ENCODE assay signal across 1 cellular context in genomic region chr20:36235892-36236785, GRCh38.
TF ChIP-seq lines count a peak whose summit lies in the region.

AAR2 (plus strand) TSS chr20:36236478; CDS start chr20:36239869, 3,391 bp downstream.

TF ChIP-seq in HEK293, 187 proteins besides CTCF, POLR2A, EP300 and RAD21 (continued from another document):
- TF ChIP-seq TSHZ1 (tag by site-specific recombination; IDR thresholded peaks at IDR 0.05; ENCODE audit: borderline replicate concordance): no peak
- TF ChIP-seq SALL2 (tag by site-specific recombination; IDR thresholded peaks at IDR 0.05; ENCODE audit: borderline replicate concordance): no peak
- TF ChIP-seq ZSCAN5A (tag by site-specific recombination; IDR thresholded peaks at IDR 0.05): peak; percentile 92; the same call in 1 of the 2 replicates
- no peak for TF ChIP-seq ZNF174 (tag by site-specific recombination; IDR thresholded peaks at IDR 0.05)
- no peak for TF ChIP-seq ZNF404 (tag by site-specific recombination; IDR thresholded peaks at IDR 0.05)
- no peak for TF ChIP-seq ZNF350 (tag by site-specific recombination; IDR thresholded peaks at IDR 0.05)
- TF ChIP-seq GLIS1 (tag by site-specific recombination; IDR thresholded peaks at IDR 0.05): no peak
- TF ChIP-seq ZNF621 (tag by site-specific recombination; IDR thresholded peaks at IDR 0.05): no peak
- TF ChIP-seq ZNF121 (tag by site-specific recombination; IDR thresholded peaks at IDR 0.05): no peak
- no peak for TF ChIP-seq ZFP3 (tag by site-specific recombination; IDR thresholded peaks at IDR 0.05; ENCODE audit: low read depth)
- peak; percentile 90 for TF ChIP-seq ZXDB (tag by site-specific recombination; IDR thresholded peaks at IDR 0.05)
- no peak for TF ChIP-seq ZBTB49 (tag by site-specific recombination; IDR thresholded peaks at IDR 0.05; ENCODE audit: low read depth)
- TF ChIP-seq ZNF155 (tag by site-specific recombination; IDR thresholded peaks at IDR 0.05): no peak
